ENCODE assay signal across 2 cellular contexts in the genomic region with DNA sequence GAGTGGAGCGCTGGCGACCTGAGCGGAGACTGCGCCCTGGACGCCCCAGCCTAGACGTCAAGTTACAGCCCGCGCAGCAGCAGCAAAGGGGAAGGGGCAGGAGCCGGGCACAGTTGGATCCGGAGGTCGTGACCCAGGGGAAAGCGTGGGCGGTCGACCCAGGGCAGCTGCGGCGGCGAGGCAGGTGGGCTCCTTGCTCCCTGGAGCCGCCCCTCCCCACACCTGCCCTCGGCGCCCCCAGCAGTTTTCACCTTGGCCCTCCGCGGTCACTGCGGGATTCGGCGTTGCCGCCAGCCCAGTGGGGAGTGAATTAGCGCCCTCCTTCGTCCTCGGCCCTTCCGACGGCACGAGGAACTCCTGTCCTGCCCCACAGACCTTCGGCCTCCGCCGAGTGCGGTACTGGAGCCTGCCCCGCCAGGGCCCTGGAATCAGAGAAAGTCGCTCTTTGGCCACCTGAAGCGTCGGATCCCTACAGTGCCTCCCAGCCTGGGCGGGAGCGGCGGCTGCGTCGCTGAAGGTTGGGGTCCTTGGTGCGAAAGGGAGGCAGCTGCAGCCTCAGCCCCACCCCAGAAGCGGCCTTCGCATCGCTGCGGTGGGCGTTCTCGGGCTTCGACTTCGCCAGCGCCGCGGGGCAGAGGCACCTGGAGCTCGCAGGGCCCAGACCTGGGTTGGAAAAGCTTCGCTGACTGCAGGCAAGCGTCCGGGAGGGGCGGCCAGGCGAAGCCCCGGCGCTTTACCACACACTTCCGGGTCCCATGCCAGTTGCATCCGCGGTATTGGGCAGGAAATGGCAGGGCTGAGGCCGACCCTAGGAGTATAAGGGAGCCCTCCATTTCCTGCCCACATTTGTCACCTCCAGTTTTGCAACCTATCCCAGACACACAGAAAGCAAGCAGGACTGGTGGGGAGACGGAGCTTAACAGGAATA.
A peak's percentile ranks its signal among the peaks of the same experiment; 100 is the strongest.
TF ChIP-seq lines count a peak whose summit lies in the region.

No MANE protein-coding gene starts in this region.

TF ChIP-seq in endothelial cell of umbilical vein, 7 proteins besides CTCF, POLR2A, EP300 and RAD21:
- TF ChIP-seq, protein P1, sequence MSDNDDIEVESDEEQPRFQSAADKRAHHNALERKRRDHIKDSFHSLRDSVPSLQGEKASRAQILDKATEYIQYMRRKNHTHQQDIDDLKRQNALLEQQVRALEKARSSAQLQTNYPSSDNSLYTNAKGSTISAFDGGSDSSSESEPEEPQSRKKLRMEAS (IDR thresholded peaks at IDR 0.05; ENCODE audit: insufficient read depth, insufficient read length), result no peak
- TF ChIP-seq FOS (IDR thresholded peaks at IDR 0.05; ENCODE audit: borderline replicate concordance, insufficient read depth, low read length), result no peak
- peak; percentile 99 for TF ChIP-seq EZH2 (IDR thresholded peaks at IDR 0.05; ENCODE audit: borderline replicate concordance, low read depth, low read length, severe bottlenecking)

TF ChIP-seq in neural cell, 6 proteins besides CTCF, POLR2A, EP300 and RAD21:
- TF ChIP-seq MXI1 (conservative IDR thresholded peaks at IDR 0.05; ENCODE audit: poor library complexity, severe bottlenecking) (no peak), EZH2 (IDR thresholded peaks at IDR 0.05; ENCODE audit: borderline replicate concordance, insufficient read depth, low read length, poor library complexity, severe bottlenecking) (peak; percentile 59), TAF1 (IDR thresholded peaks at IDR 0.05; ENCODE audit: low read depth) (no peak)
